13 cellular contexts compared by ENCODE assay signal in genomic region chr2:100114011-100114433, GRCh38. TPM values are rescaled to one million over a fixed set of nuclear protein-coding genes. Genes with fewer than 3 reads are reported as not detected.
DNase-seq lines count a peak whose midpoint lies in the region; ATAC-seq and TF ChIP-seq lines count a peak whose summit lies in the region.
"Had no signal": no experiment of that assay in that cellular context is flagged by ENCODE, and none has a peak within 500 bp of the region (broad histone marks: within the 10 kb centered on the region; RNA-seq: fewer than 3 reads in every experiment).

No MANE protein-coding gene starts in this region.

- no peak overlapping the region for H2AFZ ChIP-seq in DND-41 (ENCODE audit: low read depth, low read length)

- no peak for TF ChIP-seq CTCF in DND-41 (IDR thresholded peaks at IDR 0.05; ENCODE audit: borderline replicate concordance, extremely low read depth, low read length, poor library complexity, severe bottlenecking)
- no peak for TF ChIP-seq CTCF in upper lobe of right lung (IDR thresholded peaks at IDR 0.05)
- no peak for TF ChIP-seq CTCF in heart left ventricle (IDR thresholded peaks at IDR 0.05)

- peak overlapping the region; percentile 36 for H3K4me2 ChIP-seq in DND-41 (ENCODE audit: insufficient read depth, low read length)

- H3K36me3 Mint-ChIP-seq in activated T-helper 1 cell treated with anti-CD3 and anti-CD28 coated beads, Interleukin-12 subunit alpha, Interleukin-12 subunit beta, Interleukin-2, Interleukin-4 antibody, amounts not matched to agents 30 ng/mL and 10 ng/mL and 1 ng/mL, durations not matched to agents 14 hours and 24 hours and 36 hours (ENCODE audit: low read depth) = no peaks in the 10 kb centered on the region

- H3K4me3 ChIP-seq in DND-41 (ENCODE audit: low read depth in 1 of 2, low read length in 2 of 2) (no peak overlapping the region), upper lobe of right lung (no peak overlapping the region), heart left ventricle (no peak overlapping the region)

- peaks cover 21% of the 10 kb centered on the region for H3K9me3 ChIP-seq in DND-41 (ENCODE audit: insufficient read depth, low read length, severe bottlenecking)
- no peaks in the 10 kb centered on the region for H3K9me3 ChIP-seq in upper lobe of right lung
- H3K9me3 ChIP-seq in heart left ventricle = peaks cover 0 to 21% (median 0%) of the 10 kb centered on the region in 12 donors

- peak overlapping the region; percentile 13 for H3K27ac Mint-ChIP-seq in activated T-helper 1 cell treated with anti-CD3 and anti-CD28 coated beads, Interleukin-12 subunit alpha, Interleukin-12 subunit beta, Interleukin-2, Interleukin-4 antibody, amounts not matched to agents 30 ng/mL and 10 ng/mL and 1 ng/mL, durations not matched to agents 14 hours and 24 hours and 36 hours
- H3K27ac Mint-ChIP-seq: WTC11 had no signal

- DNase-seq in DND-41 (peak; percentile 66), NCI-H2107 (lab: John Stamatoyannopoulos, UW) (no peak), upper lobe of right lung (no peak), heart left ventricle (no peak), left cardiac atrium (no peak)
- DNase-seq in activated T-helper 1 cell treated with anti-CD3 and anti-CD28 coated beads, Interleukin-12 subunit alpha, Interleukin-12 subunit beta, Interleukin-2, Interleukin-4 antibody, amounts not matched to agents 30 ng/mL and 10 ng/mL and 1 ng/mL, durations not matched to agents 14 hours and 24 hours and 36 hours (ENCODE audit: low spot score) = no peak
- DNase-seq: CD8-positive, alpha-beta memory T cell; NCI-H82; stimulated activated CD4-positive, alpha-beta T cell treated with anti-CD3 and anti-CD28 coated beads, Interleukin-12 subunit alpha, Interleukin-12 subunit beta, amount 100 ng/mL, for 4 hours; substantia nigra had no signal

- intact Hi-C loops in activated T-helper 1 cell treated with anti-CD3 and anti-CD28 coated beads, Interleukin-12 subunit alpha, Interleukin-12 subunit beta, Interleukin-2, Interleukin-4 antibody, amounts not matched to agents 30 ng/mL and 10 ng/mL and 1 ng/mL, durations not matched to agents 14 hours and 24 hours and 36 hours (cut with micrococcal nuclease) = no loop called here
- intact Hi-C loops in upper lobe of right lung (cut with DNase I) (no loop called here), heart left ventricle (cut with DNase I) (loop anchor here in 2 of 10 donors (10.0 kb wide), 2 partner anchors 121 to 131 kb away; no protein-coding TSS in a partner anchor), left cardiac atrium (cut with DNase I) (loop anchor here in 1 of 2 donors (10.0 kb wide), 1 partner anchor 121 kb away; no protein-coding TSS in a partner anchor)

- H3K27ac ChIP-seq in DND-41 (ENCODE audit: low read length) = peak overlapping the region; percentile 76
- no peak overlapping the region for H3K27ac ChIP-seq in upper lobe of right lung
- H3K27ac ChIP-seq in heart left ventricle = no peak overlapping the region

- H3K79me2 ChIP-seq in DND-41 (ENCODE audit: insufficient read depth, low read length) = 0 out of 2 replicates have a peak, but pooled peaks cover 4% of the 10 kb centered on the region

- H3K9me3 Mint-ChIP-seq in activated T-helper 1 cell treated with anti-CD3 and anti-CD28 coated beads, Interleukin-12 subunit alpha, Interleukin-12 subunit beta, Interleukin-2, Interleukin-4 antibody, amounts not matched to agents 30 ng/mL and 10 ng/mL and 1 ng/mL, durations not matched to agents 14 hours and 24 hours and 36 hours = peaks cover 6% of the 10 kb centered on the region

- ATAC-seq in DND-41 (ENCODE audit: insufficient read depth, low read depth) (peak; percentile 91), GM19395 (IDR thresholded peaks at IDR 0.05; ENCODE audit: unreplicated experiment) (peak; percentile 91), HG03175 (IDR thresholded peaks at IDR 0.05; ENCODE audit: unreplicated experiment) (peak; percentile 66), upper lobe of right lung (no peak), heart left ventricle (no peak), left cardiac atrium (no peak)
- ATAC-seq: WTC11 had no signal

- peaks cover 36% of the 10 kb centered on the region for H3K4me1 ChIP-seq in DND-41 (ENCODE audit: insufficient read depth, low read length)
- no peaks in the 10 kb centered on the region for H3K4me1 ChIP-seq in upper lobe of right lung
- H3K4me1 ChIP-seq in heart left ventricle = no peaks in the 10 kb centered on the region

- peak overlapping the region; percentile 38 for H3K9ac ChIP-seq in DND-41 (ENCODE audit: low read depth, low read length)

- H3K27me3 ChIP-seq in DND-41 (ENCODE audit: insufficient read depth, low read length, poor library complexity) (no peaks in the 10 kb centered on the region), upper lobe of right lung (no peaks in the 10 kb centered on the region), heart left ventricle (no peaks in the 10 kb centered on the region)

- peaks cover 10% of the 10 kb centered on the region for H3K4me1 Mint-ChIP-seq in activated T-helper 1 cell treated with anti-CD3 and anti-CD28 coated beads, Interleukin-12 subunit alpha, Interleukin-12 subunit beta, Interleukin-2, Interleukin-4 antibody, amounts not matched to agents 30 ng/mL and 10 ng/mL and 1 ng/mL, durations not matched to agents 14 hours and 24 hours and 36 hours (ENCODE audit: low read depth)
- H3K4me1 Mint-ChIP-seq: WTC11 had no signal

- WGBS in heart left ventricle, 4 donors = 73 to 83% (median 80%) methylated on average over 2 of the region's 2 CpGs

- H3K27me3 Mint-ChIP-seq in activated T-helper 1 cell treated with anti-CD3 and anti-CD28 coated beads, Interleukin-12 subunit alpha, Interleukin-12 subunit beta, Interleukin-2, Interleukin-4 antibody, amounts not matched to agents 30 ng/mL and 10 ng/mL and 1 ng/mL, durations not matched to agents 14 hours and 24 hours and 36 hours (ENCODE audit: insufficient read depth) = peaks cover 12% of the 10 kb centered on the region

- TF ChIP-seq POLR2A in heart left ventricle (IDR thresholded peaks at IDR 0.05) = no peak

- H4K20me1 ChIP-seq in DND-41 (ENCODE audit: insufficient read depth, low read length) = no peaks in the 10 kb centered on the region

- no peak overlapping the region for H3K4me3 Mint-ChIP-seq in activated T-helper 1 cell treated with anti-CD3 and anti-CD28 coated beads, Interleukin-12 subunit alpha, Interleukin-12 subunit beta, Interleukin-2, Interleukin-4 antibody, amounts not matched to agents 30 ng/mL and 10 ng/mL and 1 ng/mL, durations not matched to agents 14 hours and 24 hours and 36 hours
- H3K4me3 Mint-ChIP-seq: CD8-positive, alpha-beta memory T cell; WTC11 had no signal

- H3K36me3 ChIP-seq in DND-41 (ENCODE audit: insufficient read depth, low read length) (peaks cover 28% of the 10 kb centered on the region), upper lobe of right lung (no peaks in the 10 kb centered on the region), heart left ventricle (no peaks in the 10 kb centered on the region)

RNA-seq across cellular contexts. Expression of gene AFF3, which starts 28.4 kb away (rescaled TPM):
- 1.7 and 2.4 TPM in 2 replicates for total RNA-seq in activated T-helper 1 cell treated with anti-CD3 and anti-CD28 coated beads, Interleukin-12 subunit alpha, Interleukin-12 subunit beta, Interleukin-2, Interleukin-4 antibody, amounts not matched to agents 30 ng/mL and 10 ng/mL and 1 ng/mL, durations not matched to agents 14 hours and 24 hours and 36 hours
- total RNA-seq in upper lobe of right lung (44.6 TPM), heart left ventricle (10 to 100 TPM in 1 of 9 donors, 1 to 10 TPM in 8; 2.2 to 15.5 (median 6.9) TPM), left cardiac atrium (10 to 100 TPM; 20.8 to 22.8 TPM)
- 1 to 10 TPM; 1.3 to 3.2 TPM for polyA plus RNA-seq in heart left ventricle

Comparison
In these comparisons a context has a peak if more than half of its experiments do, and no peak if none do; other contexts are left out.
1. ATAC-seq: peak in DND-41 (single experiment), GM19395 (single experiment) and HG03175 (single experiment); none in upper lobe of right lung (single experiment), heart left ventricle (0 of 4) and left cardiac atrium (0 of 2).